ENCODE assay signal across 14 cellular contexts in genomic region chr7:106765727-106766355, GRCh38.
"Had no signal": no experiment of that assay in that cellular context is flagged by ENCODE, and none has a peak within 500 bp of the region (broad histone marks: within the 10 kb centered on the region; RNA-seq: fewer than 3 reads in every experiment).

No MANE protein-coding gene starts in this region.

- H3K27ac Mint-ChIP-seq: activated CD4-positive, alpha-beta T cell treated with anti-CD3 and anti-CD28 coated beads, Interleukin-2, amount 10 ng/mL, durations not matched to agents 7 days and 5 days; stimulated activated naive CD8-positive, alpha-beta T cell treated with anti-CD3 and anti-CD28 coated beads, Interleukin-15, amount 100 ng/mL, for 72 hours had no signal

- H3K27me3 Mint-ChIP-seq: activated CD4-positive, alpha-beta T cell treated with anti-CD3 and anti-CD28 coated beads, Interleukin-2, amount 10 ng/mL, durations not matched to agents 7 days and 5 days; memory B cell had no signal

- H3K27ac ChIP-seq: heart left ventricle, testis had no signal

- H3K4me1 ChIP-seq: testis had no signal

- H3K4me3 Mint-ChIP-seq: activated CD4-positive, alpha-beta T cell treated with anti-CD3 and anti-CD28 coated beads, Interleukin-2, amount 10 ng/mL, durations not matched to agents 7 days and 5 days; memory B cell; neural crest cell; stimulated activated naive CD8-positive, alpha-beta T cell treated with anti-CD3 and anti-CD28 coated beads, Interleukin-15, amount 100 ng/mL, for 72 hours had no signal

- ATAC-seq: heart left ventricle; left lobe of liver; stimulated activated naive CD8-positive, alpha-beta T cell treated with anti-CD3 and anti-CD28 coated beads, Interleukin-15, amount 100 ng/mL, for 72 hours had no signal

- H3K9me3 Mint-ChIP-seq: activated CD4-positive, alpha-beta T cell treated with anti-CD3 and anti-CD28 coated beads, Interleukin-2, amount 10 ng/mL, durations not matched to agents 7 days and 5 days; activated naive CD4-positive, alpha-beta T cell treated with anti-CD3 and anti-CD28 coated beads, Interleukin-2, amount 50 U/mL, for 72 hours; memory B cell; neural crest cell; stimulated activated naive CD8-positive, alpha-beta T cell treated with anti-CD3 and anti-CD28 coated beads, Interleukin-15, amount 100 ng/mL, for 72 hours had no signal

- H3K27me3 ChIP-seq: heart left ventricle, testis had no signal

- H3K9me3 ChIP-seq: heart left ventricle, testis had no signal

- H3K36me3 Mint-ChIP-seq: activated naive CD4-positive, alpha-beta T cell treated with anti-CD3 and anti-CD28 coated beads, Interleukin-2, amount 50 U/mL, for 72 hours; memory B cell had no signal

- H3K4me1 Mint-ChIP-seq: neural crest cell had no signal

- DNase-seq: activated CD4-positive, alpha-beta T cell treated with anti-CD3 and anti-CD28 coated beads, Interleukin-2, amount 10 ng/mL, durations not matched to agents 7 days and 5 days; activated CD4-positive, CD25-positive, alpha-beta regulatory T cell; activated CD8-positive, alpha-beta memory T cell treated with anti-CD3 and anti-CD28 coated beads for 24 hours; activated effector memory CD4-positive, alpha-beta T cell treated with anti-CD3 and anti-CD28 coated beads, Interleukin-2, amount 50 U/mL, for 16 hours; anterior cingulate cortex; foreskin melanocyte; heart left ventricle; stimulated activated CD4-positive, alpha-beta T cell treated with anti-CD3 and anti-CD28 coated beads, Interleukin-4, amount 100 ng/mL, for 24 hours; stimulated activated naive CD8-positive, alpha-beta T cell treated with anti-CD3 and anti-CD28 coated beads, Interleukin-15, amount 100 ng/mL, for 72 hours; testis had no signal

- H3K36me3 ChIP-seq: heart left ventricle had no signal

- H3K4me3 ChIP-seq: heart left ventricle, testis had no signal
